ENCODE assay signal across 8 cellular contexts in the genomic region with DNA sequence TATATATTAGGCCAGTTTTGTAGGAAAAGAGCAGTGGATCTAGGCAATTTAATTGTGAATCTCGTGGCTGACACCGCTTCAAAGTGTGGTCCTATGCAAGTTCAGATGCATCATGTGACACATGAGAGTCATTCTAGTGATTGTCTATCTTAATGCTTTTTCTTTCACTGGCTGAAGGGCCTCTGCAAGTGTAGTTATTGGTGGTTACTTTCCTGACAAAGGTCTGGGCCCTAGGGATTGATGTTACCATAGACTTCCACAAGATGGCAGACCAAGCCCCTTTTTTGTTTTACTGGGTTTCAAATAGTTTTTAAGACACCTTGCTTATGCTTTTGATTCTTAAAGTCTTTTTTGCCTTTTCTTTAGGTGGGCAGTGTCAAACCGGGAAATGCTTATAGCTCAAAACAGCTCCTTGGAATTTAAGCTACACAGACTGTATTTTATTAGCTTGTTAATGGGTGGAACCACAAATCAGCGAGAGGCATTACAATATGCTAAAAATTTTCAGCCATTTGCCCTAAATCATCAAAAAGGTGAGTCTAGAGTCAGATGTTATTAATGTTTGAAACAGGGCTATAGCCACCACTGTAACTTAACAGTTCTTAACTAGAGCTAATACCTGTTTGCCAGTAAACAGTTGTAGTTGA. TPM values are rescaled to one million over a fixed set of nuclear protein-coding genes. Genes with fewer than 3 reads are reported as not detected.
A peak's percentile ranks its signal among the peaks of the same experiment; 100 is the strongest.
DNase-seq lines count a peak whose midpoint lies in the region; ATAC-seq and TF ChIP-seq lines count a peak whose summit lies in the region.

No MANE protein-coding gene starts in this region.

- H3K4me2 ChIP-seq in OCI-LY7 (ENCODE audit: low read length), result no peak overlapping the region

- H3K4me3 ChIP-seq in OCI-LY7 (ENCODE audit: low read depth, low read length, poor library complexity, severe bottlenecking) (no peak overlapping the region), tibial artery (no peak overlapping the region)

- peak; percentile 28 for DNase-seq in stimulated activated CD4-positive, alpha-beta T cell treated with anti-CD3 and anti-CD28 coated beads, Interleukin-4, amount 100 ng/mL, for 24 hours
- DNase-seq in stimulated activated CD4-positive, alpha-beta T cell treated with anti-CD3 and anti-CD28 coated beads, Interleukin-1b, Interleukin-23, amount 100 ng/mL, for 48 hours, result no peak
- DNase-seq in OCI-LY7 (ENCODE audit: low spot score) (peak; percentile 51), left colon (no peak), tibial artery (no peak)
- DNase-seq in central memory CD4-positive, alpha-beta T cell, result peak; percentile 14

- H3K9me3 ChIP-seq in OCI-LY7 (ENCODE audit: low read length), result no peaks in the 10 kb centered on the region
- H3K9me3 ChIP-seq in tibial artery, result no peaks in the 10 kb centered on the region

- BruUV-seq in OCI-LY7 (replicated peaks; lab: Mats Ljungman, UMichigan), result no TSS peak

- intact Hi-C loops in OCI-LY7 (cut with micrococcal nuclease; ENCODE audit: unreplicated experiment), result no loop called here
- intact Hi-C loops in left colon (cut with DNase I, micrococcal nuclease), result no loop called here
- intact Hi-C loops in tibial artery (cut with DNase I; ENCODE audit: low total_unique reads), result no loop called here

- peak; percentile 69 for ATAC-seq in HG03280 (IDR thresholded peaks at IDR 0.05; ENCODE audit: unreplicated experiment)
- ATAC-seq in left colon, result peak; percentile 82
- no peak for ATAC-seq in GM18907 (IDR thresholded peaks at IDR 0.05; ENCODE audit: unreplicated experiment)

- TF ChIP-seq CTCF in OCI-LY7 (conservative IDR thresholded peaks at IDR 0.05; ENCODE audit: low read length) (peak; percentile 87), tibial artery (IDR thresholded peaks at IDR 0.05) (peak; percentile 55 to 61)

- H3K36me3 ChIP-seq in OCI-LY7 (ENCODE audit: insufficient read depth, low read length) (peaks cover 50% of the 10 kb centered on the region), tibial artery (peaks cover 7 to 36% (median 10%) of the 10 kb centered on the region in 3 donors)

- no peaks in the 10 kb centered on the region; the same call in 1 of the 2 replicates for H4K20me1 ChIP-seq in OCI-LY7 (ENCODE audit: insufficient read depth, low read length)

- H3K27ac ChIP-seq in OCI-LY7 (ENCODE audit: low read depth, low read length, poor library complexity, severe bottlenecking) (no peak overlapping the region), tibial artery (no peak overlapping the region)

- no peak overlapping the region for H2AFZ ChIP-seq in OCI-LY7 (ENCODE audit: low read length)

- POLR2A ChIA-PET in OCI-LY7 (lab: Charles Lee), result interaction anchor here (0.5 to 1.6 kb wide), 2 partner anchors 11 to 123 kb away, joined by 5 read pairs; no protein-coding TSS in a partner anchor

- no peaks in the 10 kb centered on the region for H3K27me3 ChIP-seq in tibial artery

- CTCF ChIA-PET in OCI-LY7 (lab: Charles Lee; ENCODE audit: unreplicated experiment), result no interaction called here

- H3K4me1 ChIP-seq in OCI-LY7 (ENCODE audit: insufficient read depth, low read length, poor library complexity, severe bottlenecking) (no peaks in the 10 kb centered on the region), tibial artery (no peaks in the 10 kb centered on the region)

- H3K79me2 ChIP-seq in OCI-LY7 (ENCODE audit: insufficient read depth, low read depth, low read length), result peaks cover 5% of the 10 kb centered on the region; the same call in 1 of the 2 replicates

- no peaks in the 10 kb centered on the region for H3K9me2 ChIP-seq in OCI-LY7 (ENCODE audit: insufficient read depth, low read length)

RNA-seq across cellular contexts. Expression of a gene that starts 25.9 kb away (rescaled TPM):
- not detected in 2 replicates for total RNA-seq in OCI-LY7 (2014; rRNA removed; shearing (Covaris generic))
- not detected in 2 replicates for total RNA-seq in OCI-LY7 (2022)
- 1 to 10 TPM; 1.6 to 3.2 TPM for total RNA-seq in left colon

RNA-seq across cellular contexts. Expression of a gene that starts 44.7 kb away (rescaled TPM):
- total RNA-seq in OCI-LY7 (2014; rRNA removed; shearing (Covaris generic)), result 55.2 and 60.6 TPM in 2 replicates
- 62.7 and 73.7 TPM in 2 replicates for total RNA-seq in OCI-LY7 (2022)
- total RNA-seq in left colon, result 10 to 100 TPM; 64.0 to 77.8 TPM

Comparison
In these comparisons a context has a peak if more than half of its experiments do, and no peak if none do; other contexts are left out.
1. DNase-seq: peak in stimulated activated CD4-positive, alpha-beta T cell treated with anti-CD3 and anti-CD28 coated beads, Interleukin-4, amount 100 ng/mL, for 24 hours (single experiment), OCI-LY7 (single experiment) and central memory CD4-positive, alpha-beta T cell (single experiment); none in stimulated activated CD4-positive, alpha-beta T cell treated with anti-CD3 and anti-CD28 coated beads, Interleukin-1b, Interleukin-23, amount 100 ng/mL, for 48 hours (single experiment), left colon (0 of 2) and tibial artery (0 of 2).